In the genomic region with DNA sequence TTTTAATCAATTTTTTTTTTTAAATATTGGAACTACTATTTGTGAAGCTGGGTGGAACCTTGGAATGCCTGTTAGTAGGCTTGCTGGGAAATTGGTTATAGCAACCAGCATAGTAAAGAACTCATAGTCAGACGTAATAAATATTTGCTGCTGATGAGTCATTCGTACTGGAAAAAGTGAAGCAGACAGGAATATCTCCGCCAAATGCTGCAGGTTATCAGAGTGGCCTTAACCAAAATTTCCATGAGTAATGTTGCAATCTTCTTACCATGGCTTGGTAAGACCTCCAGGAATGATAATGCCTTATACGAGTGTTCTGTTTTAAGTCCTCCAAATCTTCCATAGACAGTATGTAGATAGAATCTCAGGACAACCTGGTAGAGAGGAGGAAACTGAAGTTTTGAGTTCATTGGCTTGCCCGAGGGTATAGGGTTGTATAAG, we compare ENCODE assay signal across 8 cellular contexts. TPM values are rescaled to one million over a fixed set of nuclear protein-coding genes. Genes with fewer than 3 reads are reported as not detected.
DNase-seq lines count a peak whose midpoint lies in the region; ATAC-seq, FAIRE-seq and TF ChIP-seq lines count a peak whose summit lies in the region.

No MANE protein-coding gene starts in this region.

- ATAC-seq in pancreas (peak; percentile 55 to 67 (median 64)), left colon (no peak), HG03432 (IDR thresholded peaks at IDR 0.05; ENCODE audit: unreplicated experiment) (no peak)

- peak overlapping the region; percentile 4 to 13 for H3K27ac ChIP-seq in esophagus (ENCODE audit: low read depth in 2 of 2, low read length in 1 of 2)
- H3K27ac ChIP-seq in pancreas: peak overlapping the region; percentile 31 to 95 (median 84)

- FAIRE-seq in RCC 7860 (lab: Jason Lieb, UNC): peak; percentile 93
- FAIRE-seq in pancreas (lab: Jason Lieb, UNC): peak; percentile 13

- no peaks in the 10 kb centered on the region for H3K27me3 ChIP-seq in esophagus (ENCODE audit: control insufficient read depth in 1 of 2, insufficient read depth in 2 of 2, low read length in 2 of 2)
- H3K27me3 ChIP-seq in pancreas: no peaks in the 10 kb centered on the region

- intact Hi-C loops in pancreas (cut with DNase I) (no loop called here), left colon (cut with DNase I, micrococcal nuclease) (no loop called here)

- 23 to 37% methylated on average over 5 of the region's 5 CpGs for WGBS in esophagus, 2 donors
- WGBS in pancreas, 2 donors: 20 to 35% methylated on average over 5 of the region's 5 CpGs

- no peaks in the 10 kb centered on the region for H3K36me3 ChIP-seq in esophagus (ENCODE audit: control insufficient read depth in 2 of 2, insufficient read depth in 2 of 2, low read length in 1 of 2)
- no peaks in the 10 kb centered on the region for H3K36me3 ChIP-seq in pancreas

- H3K4me3 ChIP-seq in esophagus (ENCODE audit: low read depth in 1 of 2, low read length in 2 of 2) (peak overlapping the region in 1 of 2 donors; percentile 7), pancreas (no peak overlapping the region)

- peaks cover 7 to 19% of the 10 kb centered on the region in 2 donors for H3K4me1 ChIP-seq in esophagus (ENCODE audit: control insufficient read depth in 2 of 2, insufficient read depth in 2 of 2, low read length in 1 of 2)
- peaks cover 52 to 69% (median 62%) of the 10 kb centered on the region in 3 donors for H3K4me1 ChIP-seq in pancreas

- H3K9me3 ChIP-seq in esophagus (ENCODE audit: control insufficient read depth in 2 of 2, insufficient read depth in 1 of 2, low read depth in 1 of 2, low read length in 1 of 2): no peaks in the 10 kb centered on the region
- no peaks in the 10 kb centered on the region for H3K9me3 ChIP-seq in pancreas

- no peak for TF ChIP-seq CTCF in pancreas (IDR thresholded peaks at IDR 0.05)

- DNase-seq in COLO829 (ENCODE audit: low spot score) (peak; percentile 89), RCC 7860 (ENCODE audit: low spot score) (peak; percentile 98), pancreas (peak in 3 of 6 donors; percentile 50 to 54 (median 50)), left colon (no peak), NCI-H2029 (lab: John Stamatoyannopoulos, UW) (no peak), putamen (ENCODE audit: low spot score) (no peak)

RNA-seq across cellular contexts. Expression of a gene that starts 34.2 kb away (rescaled TPM):
- polyA plus RNA-seq in esophagus: 10 to 100 TPM in 1 of 2 donors, 1 to 10 TPM in 1; 4.9 to 10.3 TPM
- 10 to 100 TPM; 32.5 to 66.5 (median 46.4) TPM for total RNA-seq in pancreas
- 10 to 100 TPM in 1 of 2 donors, 1 to 10 TPM in 1; 8.9 to 16.5 TPM for polyA plus RNA-seq in pancreas
- total RNA-seq in left colon: 10 to 100 TPM; 31.4 to 50.1 TPM

Comparison
In these comparisons a context has a peak if more than half of its experiments do, and no peak if none do; other contexts are left out.
1. DNase-seq: peak in COLO829 (single experiment) and RCC 7860 (single experiment); none in left colon (0 of 2), NCI-H2029 (single experiment) and putamen (single experiment).
2. ATAC-seq: peak in pancreas (4 of 4); none in left colon (single experiment) and HG03432 (single experiment).